ENCODE assay signal across 10 cellular contexts in the genomic region with DNA sequence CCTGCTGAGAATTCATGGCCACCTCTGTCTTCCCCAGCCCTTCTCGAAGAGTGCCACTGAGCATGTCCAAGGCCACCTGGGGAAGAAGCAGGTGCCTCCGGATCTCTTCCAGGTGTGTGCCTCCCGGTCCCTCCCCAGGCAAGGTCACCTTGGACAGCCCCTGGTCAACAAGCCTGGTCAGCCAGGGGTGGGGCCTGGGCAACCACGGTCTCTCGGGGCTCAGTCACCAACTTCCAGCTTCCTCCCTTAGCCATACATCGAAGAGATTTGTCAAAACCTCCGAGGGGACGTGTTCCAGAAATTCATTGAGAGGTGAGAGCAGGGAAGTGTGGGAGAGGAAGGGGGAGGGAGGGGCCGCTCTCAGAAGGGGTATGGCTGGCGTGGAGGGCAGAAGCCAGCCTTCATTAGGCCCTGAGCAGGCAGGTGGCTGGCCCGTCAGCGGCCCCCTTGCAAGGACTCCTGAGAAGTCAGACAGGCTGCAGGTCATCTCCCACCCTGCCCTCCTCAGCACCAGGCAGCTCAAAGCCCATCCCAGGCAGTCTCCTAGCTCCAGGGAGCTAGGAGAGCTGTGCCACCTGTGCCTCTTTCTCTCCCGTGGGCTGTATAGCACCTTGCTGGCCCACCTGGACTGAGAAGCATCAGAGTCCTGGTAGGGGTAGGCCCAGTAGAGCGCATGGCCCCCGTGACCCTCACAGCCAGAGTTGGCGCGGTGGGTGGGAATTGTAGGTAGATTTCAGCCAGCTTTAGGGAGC. TPM values are rescaled to one million over a fixed set of nuclear protein-coding genes. Genes with fewer than 3 reads are reported as not detected.
DNase-seq lines count a peak whose midpoint lies in the region; TF ChIP-seq lines count a peak whose summit lies in the region.
"Had no signal": no experiment of that assay in that cellular context is flagged by ENCODE, and none has a peak within 500 bp of the region (broad histone marks: within the 10 kb centered on the region; RNA-seq: fewer than 3 reads in every experiment).

No MANE protein-coding gene starts in this region.

- no peaks in the 10 kb centered on the region for H4K20me1 ChIP-seq in Karpas-422 (ENCODE audit: insufficient read depth, low read depth, low read length)

- no peak overlapping the region for H3K4me2 ChIP-seq in Karpas-422 (ENCODE audit: low read depth, low read length, poor library complexity, severe bottlenecking)

- intact Hi-C loops in CD4-positive, alpha-beta memory T cell (cut with micrococcal nuclease) = loop anchor here (5.0 kb wide), 1 partner anchor 228 kb away; a partner anchor contains a TSS
- intact Hi-C loops in esophagus squamous epithelium (cut with DNase I) (no loop called here), sigmoid colon (cut with DNase I) (no loop called here)

- H3K27me3 Mint-ChIP-seq in CD4-positive, alpha-beta memory T cell = no peaks in the 10 kb centered on the region

- H3K4me1 ChIP-seq in CD4-positive, alpha-beta memory T cell (ENCODE audit: insufficient read depth, low read length) = peaks cover 94% of the 10 kb centered on the region
- H3K4me1 ChIP-seq in Peyer's patch (peaks cover 12 to 52% (median 46%) of the 10 kb centered on the region in 4 donors), esophagus squamous epithelium (peaks cover 43 to 82% (median 48%) of the 10 kb centered on the region in 3 donors), sigmoid colon (peaks cover 0 to 51% (median 40%) of the 10 kb centered on the region in 4 donors), Karpas-422 (ENCODE audit: low read length) (peaks cover 35% of the 10 kb centered on the region)
- H3K4me1 ChIP-seq: foreskin keratinocyte had no signal

- peaks cover 27 to 85% (median 43%) of the 10 kb centered on the region in 4 donors for H3K4me1 Mint-ChIP-seq in CD4-positive, alpha-beta memory T cell

- H3K27me3 ChIP-seq in CD4-positive, alpha-beta memory T cell (ENCODE audit: insufficient read depth, low read length) = no peaks in the 10 kb centered on the region
- H3K27me3 ChIP-seq in Peyer's patch (no peaks in the 10 kb centered on the region), esophagus squamous epithelium (no peaks in the 10 kb centered on the region), sigmoid colon (no peaks in the 10 kb centered on the region), Karpas-422 (ENCODE audit: low read length) (no peaks in the 10 kb centered on the region)
- H3K27me3 ChIP-seq: foreskin keratinocyte had no signal

- TF ChIP-seq POLR2A in Peyer's patch (IDR thresholded peaks at IDR 0.05) (no peak), esophagus squamous epithelium (IDR thresholded peaks at IDR 0.05) (no peak), sigmoid colon (IDR thresholded peaks at IDR 0.05) (no peak)

- no peak for DNase-seq in CD4-positive, alpha-beta memory T cell
- DNase-seq in Peyer's patch = peak in 2 of 3 donors; percentile 44 to 45
- DNase-seq in esophagus squamous epithelium (lab: John Stamatoyannopoulos, UW) = no peak
- peak; percentile 63 for DNase-seq in sigmoid colon
- no peak for DNase-seq in Karpas-422
- no peak for DNase-seq in SW480 (ENCODE audit: low spot score)
- DNase-seq in HuH-7 (ENCODE audit: low spot score) = no peak
- DNase-seq: foreskin keratinocyte, MM.1S, nucleus accumbens had no signal

- peaks cover 40 to 59% of the 10 kb centered on the region in 2 donors for H3K36me3 Mint-ChIP-seq in CD4-positive, alpha-beta memory T cell

- H3K36me3 ChIP-seq in CD4-positive, alpha-beta memory T cell (ENCODE audit: insufficient read depth, low read length) = peaks cover 73% of the 10 kb centered on the region
- H3K36me3 ChIP-seq in Peyer's patch (peaks cover 0 to 69% (median 5%) of the 10 kb centered on the region in 3 donors), esophagus squamous epithelium (peaks cover 50 to 82% (median 56%) of the 10 kb centered on the region in 3 donors), sigmoid colon (peaks cover 55 to 61% (median 58%) of the 10 kb centered on the region in 4 donors), Karpas-422 (ENCODE audit: insufficient read depth, low read length) (peaks cover 11% of the 10 kb centered on the region; the same call in 1 of the 2 replicates)

- H3K4me3 ChIP-seq in CD4-positive, alpha-beta memory T cell (ENCODE audit: low read length in 2 of 2) = no peak overlapping the region
- no peak overlapping the region for H3K4me3 ChIP-seq in Peyer's patch
- no peak overlapping the region for H3K4me3 ChIP-seq in esophagus squamous epithelium
- no peak overlapping the region for H3K4me3 ChIP-seq in sigmoid colon
- H3K4me3 ChIP-seq in Karpas-422 (ENCODE audit: low read length) = no peak overlapping the region

- no peak for TF ChIP-seq CTCF in Peyer's patch (IDR thresholded peaks at IDR 0.05)
- TF ChIP-seq CTCF in esophagus squamous epithelium (IDR thresholded peaks at IDR 0.05) = no peak
- TF ChIP-seq CTCF in sigmoid colon (IDR thresholded peaks at IDR 0.05) = no peak

- TF ChIP-seq EP300 in sigmoid colon (IDR thresholded peaks at IDR 0.05) = no peak

- CTCF ChIA-PET in CD4-positive, alpha-beta memory T cell (lab: Charles Lee; ENCODE audit: partially characterized antibody) = interaction anchor here (1.0 to 3.3 kb wide), 5 partner anchors 8 to 38 kb away, joined by 3 to 34 read pairs (median 4); a partner anchor contains a TSS

- POLR2A ChIA-PET in CD4-positive, alpha-beta memory T cell (lab: Charles Lee; ENCODE audit: partially characterized antibody) = interaction anchor here (0.8 to 21.8 kb wide), 7 partner anchors 7 to 40 kb away, joined by 4 to 1163 read pairs (median 47); a partner anchor contains a TSS

- peaks cover 40% of the 10 kb centered on the region for H3K79me2 ChIP-seq in Karpas-422 (ENCODE audit: low read length)

- H3K4me3 Mint-ChIP-seq in CD4-positive, alpha-beta memory T cell = peak overlapping the region in 2 of 8 donors; percentile 21 to 30

- peak overlapping the region; percentile 89 to 99 (median 94) for H3K27ac Mint-ChIP-seq in CD4-positive, alpha-beta memory T cell

- H3K9me3 Mint-ChIP-seq in CD4-positive, alpha-beta memory T cell = no peaks in the 10 kb centered on the region

- peak overlapping the region; percentile 95 for H3K27ac ChIP-seq in CD4-positive, alpha-beta memory T cell (ENCODE audit: low read depth, low read length)
- H3K27ac ChIP-seq in Peyer's patch (peak overlapping the region in 2 of 4 donors; percentile 57 to 93), esophagus squamous epithelium (peak overlapping the region in 3 of 4 donors; percentile 97 to 98 (median 97)), sigmoid colon (peak overlapping the region in 2 of 4 donors; percentile 26 to 38), Karpas-422 (ENCODE audit: low read length) (no peak overlapping the region)
- H3K27ac ChIP-seq: foreskin keratinocyte had no signal

- H3K9me3 ChIP-seq in CD4-positive, alpha-beta memory T cell (ENCODE audit: control insufficient read depth in 1 of 2, low read length in 2 of 2) = no peaks in the 10 kb centered on the region
- no peaks in the 10 kb centered on the region for H3K9me3 ChIP-seq in Peyer's patch
- no peaks in the 10 kb centered on the region for H3K9me3 ChIP-seq in esophagus squamous epithelium
- no peaks in the 10 kb centered on the region for H3K9me3 ChIP-seq in sigmoid colon
- no peaks in the 10 kb centered on the region for H3K9me3 ChIP-seq in Karpas-422 (ENCODE audit: low read length)

- H2AFZ ChIP-seq in Karpas-422 (ENCODE audit: low read length) = no peak overlapping the region

- no peak overlapping the region for H3K9ac ChIP-seq in Karpas-422 (ENCODE audit: low read length)

- no peaks in the 10 kb centered on the region for H3K9me2 ChIP-seq in Karpas-422 (replicated peaks; ENCODE audit: insufficient read depth, low read length)

- WGBS in esophagus squamous epithelium, 2 donors = 58 to 73% methylated on average over 2 to 8 of the region's 17 CpGs
- WGBS in sigmoid colon, 2 donors = 83 to 88% methylated on average over 17 of the region's 17 CpGs

RNA-seq across cellular contexts. Expression of a gene that starts 9.3 kb away (rescaled TPM):
- 100 to 1,000 TPM; 244 to 247 TPM for total RNA-seq in CD4-positive, alpha-beta memory T cell
- 10 to 100 TPM; 12.0 to 31.3 TPM for polyA plus RNA-seq in CD4-positive, alpha-beta memory T cell
- total RNA-seq in Peyer's patch (10 to 100 TPM; 25.4 to 97.4 (median 41.5) TPM), esophagus squamous epithelium (10 to 100 TPM; 27.4 to 50.6 (median 41.6) TPM), sigmoid colon (10 to 100 TPM; 23.9 to 45.7 (median 24.2) TPM)
- 10 to 100 TPM in 2 of 3 donors, 1 to 10 TPM in 1; 9.0 to 42.2 (median 16.8) TPM for polyA plus RNA-seq in sigmoid colon
- total RNA-seq in Karpas-422 (2014; rRNA removed; shearing (Covaris generic); ENCODE audit: low replicate concordance) = 31.3 and 91.8 TPM in 2 replicates

RNA-seq across cellular contexts. Expression of a gene that starts 13.5 kb away (rescaled TPM):
- total RNA-seq in CD4-positive, alpha-beta memory T cell = 100 to 1,000 TPM; 299 to 310 TPM
- 10 to 100 TPM; 12.8 to 63.7 TPM for polyA plus RNA-seq in CD4-positive, alpha-beta memory T cell
- total RNA-seq in Peyer's patch (100 to 1,000 TPM; 103 to 276 (median 163) TPM), esophagus squamous epithelium (10 to 100 TPM; 54.1 to 93.2 (median 68.5) TPM), sigmoid colon (10 to 100 TPM; 32.1 to 48.2 (median 38.9) TPM)
- 100 to 1,000 TPM in 1 of 3 donors, 10 to 100 TPM in 2; 88.3 to 152 (median 92.0) TPM for polyA plus RNA-seq in sigmoid colon
- total RNA-seq in Karpas-422 (2014; rRNA removed; shearing (Covaris generic); ENCODE audit: low replicate concordance) = 94.7 and 190 TPM in 2 replicates

RNA-seq across cellular contexts. Expression of a gene that starts 23.6 kb away (rescaled TPM):
- total RNA-seq in CD4-positive, alpha-beta memory T cell = 10 to 100 TPM; 22.5 to 26.3 TPM
- polyA plus RNA-seq in CD4-positive, alpha-beta memory T cell = 1 to 10 TPM in 1 of 2 donors, under 1 TPM in 1; 0.79 to 6.5 TPM
- 100 to 1,000 TPM in 2 of 4 donors, 10 to 100 TPM in 2; 55.9 to 128 (median 99.9) TPM for total RNA-seq in Peyer's patch
- total RNA-seq in esophagus squamous epithelium = 10 to 100 TPM; 51.4 to 78.4 (median 64.8) TPM
- 10 to 100 TPM; 20.0 to 37.7 (median 26.6) TPM for total RNA-seq in sigmoid colon
- 10 to 100 TPM; 15.6 to 39.0 (median 21.3) TPM for polyA plus RNA-seq in sigmoid colon
- 0.61 and 0.82 TPM in 2 replicates for total RNA-seq in Karpas-422 (2014; rRNA removed; shearing (Covaris generic); ENCODE audit: low replicate concordance)

Comparison
In these comparisons a context has a peak if more than half of its experiments do, and no peak if none do; other contexts are left out.
1. DNase-seq: peak in Peyer's patch (2 of 3) and sigmoid colon (single experiment); none in CD4-positive, alpha-beta memory T cell (0 of 5), esophagus squamous epithelium (single experiment), Karpas-422 (single experiment), SW480 (single experiment) and HuH-7 (single experiment).
2. RNA of a gene that starts 23.6 kb away (total RNA-seq): 55.9 to 128 TPM in Peyer's patch, 51.4 to 78.4 TPM in esophagus squamous epithelium, 20.0 to 37.7 TPM in sigmoid colon and 22.5 to 26.3 TPM in CD4-positive, alpha-beta memory T cell; 0.61 to 0.82 TPM in Karpas-422; every median in the first group is over 10 times any median in the second.